Comparison of ENCODE assay signal across 14 cellular contexts in genomic region chr7:116438274-116438673, GRCh38.
A peak's percentile ranks its signal among the peaks of the same experiment; 100 is the strongest.
DNase-seq lines count a peak whose midpoint lies in the region; ATAC-seq, FAIRE-seq and TF ChIP-seq lines count a peak whose summit lies in the region.
"Had no signal": no experiment of that assay in that cellular context is flagged by ENCODE, and none has a peak within 500 bp of the region (broad histone marks: within the 10 kb centered on the region; RNA-seq: fewer than 3 reads in every experiment).

No MANE protein-coding gene starts in this region.

- no peaks in the 10 kb centered on the region for H3K4me1 ChIP-seq in MM.1S (ENCODE audit: low read length)

- H3K9me2 ChIP-seq in MM.1S (replicated peaks; ENCODE audit: insufficient read depth, low read length): no peaks in the 10 kb centered on the region

- H3K27ac ChIP-seq in MM.1S (ENCODE audit: low read length): no peak overlapping the region
- H3K27ac ChIP-seq: HL-60 had no signal

- H3K79me2 ChIP-seq in MM.1S (ENCODE audit: low read length): no peaks in the 10 kb centered on the region

- TF ChIP-seq CTCF in D721Med (IDR thresholded peaks at IDR 0.05; ENCODE audit: insufficient read depth, missing control alignments): peak; percentile 6
- TF ChIP-seq CTCF in LNCaP clone FGC (IDR thresholded peaks at IDR 0.05; ENCODE audit: control insufficient read depth, extremely low read depth, insufficient read depth): 0 out of 2 replicates have a peak, but pooled peaks have one; percentile 17
- TF ChIP-seq CTCF in cardiac fibroblast (IDR thresholded peaks at IDR 0.05; ENCODE audit: low read depth, low read length): peak; percentile 13
- no peak for TF ChIP-seq CTCF in MM.1S (IDR thresholded peaks at IDR 0.05; ENCODE audit: low read length)

- H3K9me3 ChIP-seq in MM.1S (replicated peaks; ENCODE audit: insufficient read depth, low read length): no peaks in the 10 kb centered on the region

- DNase-seq in D721Med (ENCODE audit: insufficient read length, low spot score) (no peak), LNCaP clone FGC (ENCODE audit: low read depth) (no peak), cardiac fibroblast (ENCODE audit: low read depth in 2 of 2) (peak; percentile 39 to 52), lung microvascular endothelial cell (ENCODE audit: low read depth in 2 of 2) (peak; percentile 39), cortex of kidney (lab: John Stamatoyannopoulos, UW) (no peak), MM.1S (no peak)
- DNase-seq: activated CD4-positive, alpha-beta memory T cell treated with anti-CD3 and anti-CD28 coated beads, Interleukin-2, amount 10 ng/mL, durations not matched to agents 7 days and 5 days; activated naive CD8-positive, alpha-beta T cell treated with anti-CD3 and anti-CD28 coated beads, Interleukin-2, amount 10 ng/mL, durations not matched to agents 7 days and 5 days; CD8-positive, alpha-beta memory T cell; NCI-H82; stimulated activated CD4-positive, alpha-beta T cell treated with anti-CD3 and anti-CD28 coated beads, Interleukin-12 subunit alpha, Interleukin-12 subunit beta, amount 100 ng/mL, for 4 hours had no signal

- no peaks in the 10 kb centered on the region for H3K36me3 ChIP-seq in MM.1S (replicated peaks; ENCODE audit: insufficient read depth, low read length)

- H3K4me2 ChIP-seq in MM.1S (ENCODE audit: low read depth, low read length): no peak overlapping the region

- H2AFZ ChIP-seq in MM.1S (ENCODE audit: low read length): no peak overlapping the region

- H3K27me3 ChIP-seq in MM.1S (replicated peaks; ENCODE audit: insufficient read depth, low read length): no peaks in the 10 kb centered on the region

- no peaks in the 10 kb centered on the region for H4K20me1 ChIP-seq in MM.1S (ENCODE audit: insufficient read depth, low read length)

- H3K9ac ChIP-seq in MM.1S (ENCODE audit: low read length): no peak overlapping the region

- H3K4me3 ChIP-seq in LNCaP clone FGC (ENCODE audit: low read depth, low read length): no peak overlapping the region
- no peak overlapping the region for H3K4me3 ChIP-seq in cardiac fibroblast (replicated peaks in 1 of 2; ENCODE audit: low read depth in 2 of 2, low read length in 2 of 2)
- H3K4me3 ChIP-seq in MM.1S (ENCODE audit: low read length): no peak overlapping the region

- ATAC-seq in HG02973 (IDR thresholded peaks at IDR 0.05; ENCODE audit: unreplicated experiment) (no peak), HG03280 (IDR thresholded peaks at IDR 0.05; ENCODE audit: unreplicated experiment) (no peak)

- no peaks in the 10 kb centered on the region for H3F3A ChIP-seq in MM.1S (ENCODE audit: insufficient read depth, low read length)

- FAIRE-seq in D721Med (lab: Jason Lieb, UNC): no peak

Comparison
In these comparisons a context has a peak if more than half of its experiments do, and no peak if none do; other contexts are left out.
1. DNase-seq: peak in cardiac fibroblast (2 of 2) and lung microvascular endothelial cell (2 of 2); none in D721Med (single experiment), LNCaP clone FGC (single experiment), cortex of kidney (single experiment) and MM.1S (single experiment).